In the genomic region with DNA sequence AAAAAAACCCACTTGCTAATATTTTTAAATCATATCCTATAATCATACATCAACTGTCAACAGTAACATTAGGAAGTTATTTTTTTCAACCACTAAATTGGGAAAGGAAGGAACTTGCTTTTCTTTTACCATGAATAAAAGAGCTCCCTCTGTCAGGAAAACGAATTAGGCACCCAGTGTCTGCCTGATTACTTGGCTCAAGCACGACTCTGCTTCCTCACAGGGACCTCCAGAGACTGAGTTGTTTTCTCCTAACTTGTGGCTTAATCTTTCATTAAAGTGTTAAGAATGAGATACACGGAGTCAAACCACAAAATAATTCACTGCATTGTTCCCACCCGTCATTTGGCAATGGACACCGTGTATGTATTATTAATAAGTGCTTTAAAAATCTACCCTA, we compare ENCODE assay signal across 17 cellular contexts.
A peak's percentile ranks its signal among the peaks of the same experiment; 100 is the strongest.
DNase-seq lines count a peak whose midpoint lies in the region; ATAC-seq, FAIRE-seq and TF ChIP-seq lines count a peak whose summit lies in the region.
"Had no signal": no experiment of that assay in that cellular context is flagged by ENCODE, and none has a peak within 500 bp of the region (broad histone marks: within the 10 kb centered on the region; RNA-seq: fewer than 3 reads in every experiment).

No MANE protein-coding gene starts in this region.

- intact Hi-C loops in Right ventricle myocardium superior (cut with DNase I): no loop called here
- intact Hi-C loops in K562 (cut with micrococcal nuclease): no loop called here

- H3K9me3 ChIP-seq in cardiac muscle cell (ENCODE audit: low read depth) (no peaks in the 10 kb centered on the region), OCI-LY1 (ENCODE audit: low read length) (no peaks in the 10 kb centered on the region), K562 (replicated peaks; ENCODE audit: control insufficient read depth, insufficient read depth, low read depth, low read length) (no peaks in the 10 kb centered on the region)

- H3K27ac ChIP-seq in cardiac muscle cell: no peak overlapping the region
- no peak overlapping the region for H3K27ac ChIP-seq in OCI-LY1 (ENCODE audit: low read depth, low read length, poor library complexity, severe bottlenecking)
- peak overlapping the region; percentile 17; the same call in 1 of the 3 replicates for H3K27ac ChIP-seq in K562 (ENCODE audit: extremely low read depth, low read depth, low read length)

- H3K27me3 ChIP-seq in cardiac muscle cell (no peaks in the 10 kb centered on the region), OCI-LY1 (ENCODE audit: insufficient read depth, low read length) (no peaks in the 10 kb centered on the region), K562 (ENCODE audit: control insufficient read depth in 2 of 2, insufficient read depth in 2 of 2, low read length in 2 of 2) (no peaks in the 10 kb centered on the region)

- no peaks in the 10 kb centered on the region for H3K9me2 ChIP-seq in OCI-LY1 (ENCODE audit: low read depth, low read length)

- CTCF ChIA-PET in K562 (lab: Yijun Ruan, JAX; ENCODE audit: low intra/inter-chr PET ratio): interaction anchor here (0.7 kb wide), 1 partner anchor 115 kb away, joined by 3 read pairs; no protein-coding TSS in a partner anchor

- TF ChIP-seq POLR2A in K562 (conservative IDR thresholded peaks at IDR 0.05): no peak

- ATAC-seq in Right ventricle myocardium superior (ENCODE audit: poor library complexity): no peak
- ATAC-seq in K562: peak; percentile 57; the same call in 2 of the 3 replicates

- H2AFZ ChIP-seq in OCI-LY1 (ENCODE audit: low read length) (peak overlapping the region; percentile 37; the same call in 1 of the 2 replicates), K562 (ENCODE audit: low read depth, low read length) (no peak overlapping the region; the same call in 1 of the 2 replicates)

- TF ChIP-seq EP300 in K562 (IDR thresholded peaks at IDR 0.05; ENCODE audit: low read length): no peak

- TF ChIP-seq CTCF in cardiac muscle cell (IDR thresholded peaks at IDR 0.05; ENCODE audit: low read depth, low read length): peak; percentile 3
- no peak for TF ChIP-seq CTCF in OCI-LY1 (IDR thresholded peaks at IDR 0.05; ENCODE audit: low read length)
- no peak for TF ChIP-seq CTCF in K562 (IDR thresholded peaks at IDR 0.05 in 2 of 3, conservative IDR thresholded peaks at IDR 0.05 in 1 of 3; ENCODE audit: insufficient read depth in 2 of 3, low read depth in 1 of 3, low read length in 3 of 3)

- no TSS peak for BruUV-seq in K562 (replicated peaks; lab: Mats Ljungman, UMichigan)

- TF ChIP-seq RAD21 in K562 (CRISPR knock-in tag; conservative IDR thresholded peaks at IDR 0.05 in 1 of 2, IDR thresholded peaks at IDR 0.05 in 1 of 2): no peak

- in situ Hi-C loops in K562 (cut with MboI): no loop called here

- H3K4me3 ChIP-seq in cardiac muscle cell: no peak overlapping the region
- no peak overlapping the region for H3K4me3 ChIP-seq in OCI-LY1 (ENCODE audit: low read depth, low read length, poor library complexity, severe bottlenecking)
- H3K4me3 ChIP-seq in K562: no peak overlapping the region

- no peak overlapping the region for H3K9ac ChIP-seq in OCI-LY1 (ENCODE audit: low read length)
- H3K9ac ChIP-seq in K562 (ENCODE audit: insufficient read depth in 1 of 2, low read depth in 2 of 2, low read length in 2 of 2): no peak overlapping the region

- FAIRE-seq in K562 (lab: Jason Lieb, UNC): no peak
- no peak for FAIRE-seq in urothelium cell line (lab: Jason Lieb, UNC)
- no peak for FAIRE-seq in GM19239 (lab: Jason Lieb, UNC)
- FAIRE-seq: GM12891 had no signal

- POLR2A ChIA-PET in K562 (lab: Yijun Ruan, JAX): no interaction called here

- H3K4me2 ChIP-seq in OCI-LY1 (ENCODE audit: low read length) (no peak overlapping the region), K562 (ENCODE audit: insufficient read depth, low read length) (no peak overlapping the region)

- 6% methylated on average over 5 of the region's 5 CpGs for whole genome bisulfite sequencing in K562 (ENCODE audit: insufficient coverage, low coverage, missing lambda C conversion rate)

- no peaks in the 10 kb centered on the region for H3K4me1 ChIP-seq in cardiac muscle cell (ENCODE audit: low read depth)
- no peaks in the 10 kb centered on the region for H3K4me1 ChIP-seq in OCI-LY1 (ENCODE audit: insufficient read depth, low read length, severe bottlenecking)
- no peaks in the 10 kb centered on the region for H3K4me1 ChIP-seq in K562 (replicated peaks in 1 of 2; ENCODE audit: control insufficient read depth in 2 of 2, insufficient read depth in 2 of 2, low read length in 2 of 2)

- H3K79me2 ChIP-seq in OCI-LY1 (ENCODE audit: insufficient read depth, low read length): no peaks in the 10 kb centered on the region
- no peaks in the 10 kb centered on the region for H3K79me2 ChIP-seq in K562 (ENCODE audit: control insufficient read depth, insufficient read depth, low read length)

- H4K20me1 ChIP-seq in OCI-LY1 (ENCODE audit: insufficient read depth, low read length): no peaks in the 10 kb centered on the region
- no peaks in the 10 kb centered on the region for H4K20me1 ChIP-seq in K562 (replicated peaks; ENCODE audit: control insufficient read depth, insufficient read depth, low read length)

- no peaks in the 10 kb centered on the region for H3F3A ChIP-seq in OCI-LY1 (ENCODE audit: insufficient read depth, low read length)

- no peaks in the 10 kb centered on the region for H3K9me1 ChIP-seq in K562 (ENCODE audit: control insufficient read depth, insufficient read depth, low read length)

- H3K36me3 ChIP-seq in cardiac muscle cell: no peaks in the 10 kb centered on the region
- H3K36me3 ChIP-seq in OCI-LY1 (ENCODE audit: insufficient read depth, low read length): no peaks in the 10 kb centered on the region
- no peaks in the 10 kb centered on the region for H3K36me3 ChIP-seq in K562 (ENCODE audit: control insufficient read depth, insufficient read depth, low read length)

- DNase-seq in cardiac muscle cell (ENCODE audit: low read depth in 1 of 2, low spot score in 1 of 2): peak in 1 of 2 donors; percentile 23
- DNase-seq in Right ventricle myocardium superior: no peak
- no peak for DNase-seq in K562 (ENCODE audit: extremely low read depth in 1 of 4, low spot score in 3 of 4)
- peak; percentile 7 for DNase-seq in urothelium cell line (ENCODE audit: low spot score)
- DNase-seq in GM19239 (ENCODE audit: insufficient read length, low spot score): no peak
- DNase-seq in activated CD4-positive, alpha-beta T cell treated with anti-CD3 and anti-CD28 coated beads for 4 hours: no peak
- DNase-seq in activated T-cell treated with anti-CD3 and anti-CD28 coated beads, Interleukin-2, amount 50 U/mL, for 1 hour: no peak
- DNase-seq: ACHN, AML-193, COR-L47, GF-D8, IMR-90, NCI-H1417 treated with DMSO at 0.1 percent for 48 hours, NCI-H1930, NCI-H82 had no signal

TF ChIP-seq in K562, 482 proteins besides CTCF, POLR2A, EP300 and RAD21:
- TF ChIP-seq SAFB2 (IDR thresholded peaks at IDR 0.05; ENCODE audit: borderline replicate concordance, low read depth, low read length, severe bottlenecking): no peak
- no peak for TF ChIP-seq C11orf30 (IDR thresholded peaks at IDR 0.05; ENCODE audit: low read depth)
- no peak for TF ChIP-seq ZC3H11A (IDR thresholded peaks at IDR 0.05; ENCODE audit: low read depth, low read length)
- no peak for TF ChIP-seq TAF15 (IDR thresholded peaks at IDR 0.05; ENCODE audit: low read depth, low read length)
- no peak for TF ChIP-seq BMI1 (IDR thresholded peaks at IDR 0.05; ENCODE audit: low read length)
- TF ChIP-seq NFATC3 (IDR thresholded peaks at IDR 0.05): no peak
- no peak for TF ChIP-seq KAT8 (IDR thresholded peaks at IDR 0.05; ENCODE audit: low read depth)
- no peak for TF ChIP-seq SRF (CRISPR knock-in tag; IDR thresholded peaks at IDR 0.05)
